ENCODE assay signal across 1 cellular context in the genomic region with DNA sequence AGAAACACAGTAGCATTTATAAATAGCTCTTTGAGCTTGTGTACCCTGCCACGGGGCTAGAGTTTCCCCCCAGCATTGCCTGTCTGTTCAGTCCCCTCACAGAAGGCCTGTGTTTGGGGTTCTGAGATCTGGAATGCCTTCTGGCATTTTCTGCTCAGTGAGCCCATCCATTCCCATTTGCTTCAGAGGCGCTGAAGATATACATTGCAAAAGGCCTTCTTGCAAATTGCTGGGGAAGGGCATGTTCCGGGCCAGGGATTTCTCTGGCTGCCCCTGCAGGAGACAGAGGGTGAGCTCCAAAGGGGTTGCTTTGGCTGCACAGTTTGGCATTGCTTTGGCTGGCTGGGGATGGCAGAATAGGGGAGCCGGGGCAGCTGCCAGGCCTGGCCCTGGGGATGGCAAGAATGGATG.
TF ChIP-seq lines count a peak whose summit lies in the region.

No MANE protein-coding gene starts in this region.

TF ChIP-seq in WTC11, 78 proteins besides CTCF, POLR2A, EP300 and RAD21 (continued from another document):
- TF ChIP-seq, protein P1, sequence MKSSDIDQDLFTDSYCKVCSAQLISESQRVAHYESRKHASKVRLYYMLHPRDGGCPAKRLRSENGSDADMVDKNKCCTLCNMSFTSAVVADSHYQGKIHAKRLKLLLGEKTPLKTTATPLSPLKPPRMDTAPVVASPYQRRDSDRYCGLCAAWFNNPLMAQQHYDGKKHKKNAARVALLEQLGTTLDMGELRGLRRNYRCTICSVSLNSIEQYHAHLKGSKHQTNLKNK (CRISPR knock-in tag; IDR thresholded peaks at IDR 0.05), result no peak
- no peak for TF ChIP-seq ZNF396 (CRISPR knock-in tag; IDR thresholded peaks at IDR 0.05; ENCODE audit: borderline replicate concordance)
- no peak for TF ChIP-seq NFYB (CRISPR knock-in tag; conservative IDR thresholded peaks at IDR 0.05; ENCODE audit: low read depth)
- TF ChIP-seq, protein P2, sequence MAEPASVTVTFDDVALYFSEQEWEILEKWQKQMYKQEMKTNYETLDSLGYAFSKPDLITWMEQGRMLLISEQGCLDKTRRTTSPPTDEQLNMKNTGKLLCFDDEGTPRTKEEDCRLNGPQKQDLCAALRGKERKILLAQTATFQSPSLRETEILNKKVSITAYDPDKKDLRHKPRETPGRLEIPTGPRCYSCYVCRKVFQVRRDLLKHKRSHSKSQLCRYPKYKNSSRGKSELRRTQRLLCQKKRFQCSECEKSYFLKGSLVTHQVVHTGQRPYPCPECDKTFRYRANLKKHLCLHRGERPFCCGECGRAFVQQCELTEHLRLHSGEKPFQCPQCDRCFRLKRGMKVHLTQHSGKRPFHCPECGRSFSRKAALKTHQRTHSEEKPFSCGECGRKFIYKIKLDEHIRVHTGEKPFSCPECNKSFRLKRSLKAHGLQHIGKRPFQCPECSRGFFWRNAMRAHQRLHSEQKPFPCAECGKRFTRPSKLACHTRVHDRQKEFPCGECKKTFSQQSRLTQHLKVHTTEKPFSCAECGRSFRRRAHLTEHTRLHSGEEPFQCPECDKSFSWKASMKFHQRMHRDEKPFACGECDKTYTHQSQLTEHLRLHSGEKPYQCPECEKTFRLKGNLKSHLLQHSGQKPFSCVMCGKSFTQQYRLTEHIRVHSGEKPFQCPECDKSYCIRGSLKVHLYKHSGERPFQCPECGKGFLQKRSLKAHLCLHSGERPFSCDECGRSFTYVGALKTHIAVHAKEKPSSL (CRISPR knock-in tag; conservative IDR thresholded peaks at IDR 0.05), result no peak
- no peak for TF ChIP-seq ZNF671 (CRISPR knock-in tag; IDR thresholded peaks at IDR 0.05)
- TF ChIP-seq NFE2L1 (CRISPR knock-in tag; IDR thresholded peaks at IDR 0.05), result no peak
- TF ChIP-seq, protein P3, sequence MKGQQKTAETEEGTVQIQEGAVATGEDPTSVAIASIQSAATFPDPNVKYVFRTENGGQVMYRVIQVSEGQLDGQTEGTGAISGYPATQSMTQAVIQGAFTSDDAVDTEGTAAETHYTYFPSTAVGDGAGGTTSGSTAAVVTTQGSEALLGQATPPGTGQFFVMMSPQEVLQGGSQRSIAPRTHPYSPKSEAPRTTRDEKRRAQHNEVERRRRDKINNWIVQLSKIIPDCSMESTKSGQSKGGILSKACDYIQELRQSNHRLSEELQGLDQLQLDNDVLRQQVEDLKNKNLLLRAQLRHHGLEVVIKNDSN (CRISPR knock-in tag; IDR thresholded peaks at IDR 0.05), result no peak
- TF ChIP-seq OVOL2 (CRISPR knock-in tag; IDR thresholded peaks at IDR 0.05; ENCODE audit: borderline replicate concordance), result no peak
TF ChIP-seq in WTC11: peak in this region for 0.
